ENCODE assay signal across 1 cellular context in genomic region chr15:82640672-82641071, GRCh38.
TF ChIP-seq lines count a peak whose summit lies in the region.

No MANE protein-coding gene starts in this region.

TF ChIP-seq in K562, 482 proteins besides CTCF, POLR2A, EP300 and RAD21 (continued from another document and continues in another):
- no peak for TF ChIP-seq PKNOX1 (IDR thresholded peaks at IDR 0.05)
- TF ChIP-seq SMARCE1 (IDR thresholded peaks at IDR 0.05), result 0 out of 2 replicates have a peak, but pooled peaks have one; percentile 27
- TF ChIP-seq ZNF197 (CRISPR knock-in tag; IDR thresholded peaks at IDR 0.05; ENCODE audit: low read depth), result no peak
- TF ChIP-seq KLF1 (tag; IDR thresholded peaks at IDR 0.05), result no peak
- no peak for TF ChIP-seq NFE2L1 (tag; IDR thresholded peaks at IDR 0.05; ENCODE audit: borderline replicate concordance, low read depth)
- no peak for TF ChIP-seq SRSF3 (IDR thresholded peaks at IDR 0.05; ENCODE audit: insufficient read depth, low read length)
- TF ChIP-seq RFX5 (IDR thresholded peaks at IDR 0.05; ENCODE audit: low read depth, low read length), result no peak
- TF ChIP-seq ZNF444 (CRISPR knock-in tag; IDR thresholded peaks at IDR 0.05), result no peak
- no peak for TF ChIP-seq ZNF592 (IDR thresholded peaks at IDR 0.05)
- no peak for TF ChIP-seq RREB1 (CRISPR knock-in tag; IDR thresholded peaks at IDR 0.05)
- no peak for TF ChIP-seq MAFK (IDR thresholded peaks at IDR 0.05; ENCODE audit: low read length)
- no peak for TF ChIP-seq ZFX (CRISPR knock-in tag; IDR thresholded peaks at IDR 0.05)
- TF ChIP-seq SOX6 (IDR thresholded peaks at IDR 0.05), result no peak
- no peak for TF ChIP-seq REST (CRISPR knock-in tag; IDR thresholded peaks at IDR 0.05; ENCODE audit: low read depth)
- no peak for TF ChIP-seq GATA2 (CRISPR knock-in tag; IDR thresholded peaks at IDR 0.05)
- TF ChIP-seq SMARCA5 (IDR thresholded peaks at IDR 0.05), result no peak
- TF ChIP-seq ZNF324 (CRISPR knock-in tag; IDR thresholded peaks at IDR 0.05), result no peak
- 0 out of 2 replicates have a peak, but pooled peaks have one; percentile 41 for TF ChIP-seq EHMT2 (IDR thresholded peaks at IDR 0.05)
- TF ChIP-seq ETS1 (conservative IDR thresholded peaks at IDR 0.05; ENCODE audit: control insufficient read depth, low read depth, low read length), result no peak
- no peak for TF ChIP-seq ZFP36 (IDR thresholded peaks at IDR 0.05; ENCODE audit: low read depth, low read length, partially characterized antibody)
- TF ChIP-seq GATAD2B (IDR thresholded peaks at IDR 0.05; ENCODE audit: borderline replicate concordance), result no peak
- no peak for TF ChIP-seq GTF2E2 (tag; IDR thresholded peaks at IDR 0.05)
- TF ChIP-seq NCOA6 (IDR thresholded peaks at IDR 0.05), result no peak
- TF ChIP-seq TEAD4 (IDR thresholded peaks at IDR 0.05; ENCODE audit: low read length), result peak; percentile 27; the same call in 1 of the 2 replicates
- no peak for TF ChIP-seq TEAD4 (CRISPR knock-in tag; IDR thresholded peaks at IDR 0.05; ENCODE audit: borderline replicate concordance)
- no peak for TF ChIP-seq KLF16 (IDR thresholded peaks at IDR 0.05)
- no peak for TF ChIP-seq ELF1 (tag; IDR thresholded peaks at IDR 0.05)
- no peak for TF ChIP-seq ZEB2 (IDR thresholded peaks at IDR 0.05)
- no peak for TF ChIP-seq CLOCK (CRISPR knock-in tag; IDR thresholded peaks at IDR 0.05; ENCODE audit: borderline replicate concordance)
- no peak for TF ChIP-seq ZBTB8A (IDR thresholded peaks at IDR 0.05; ENCODE audit: partially characterized antibody)
- TF ChIP-seq IRF1 (CRISPR knock-in tag; IDR thresholded peaks at IDR 0.05; ENCODE audit: borderline replicate concordance), result no peak
- no peak for TF ChIP-seq HMBOX1 (IDR thresholded peaks at IDR 0.05)
- no peak for TF ChIP-seq ATF7 (IDR thresholded peaks at IDR 0.05)
- TF ChIP-seq GABPB2 (CRISPR knock-in tag; conservative IDR thresholded peaks at IDR 0.05), result no peak
- no peak for TF ChIP-seq TFE3 (CRISPR knock-in tag; IDR thresholded peaks at IDR 0.05)
- no peak for TF ChIP-seq BRD9 (IDR thresholded peaks at IDR 0.05; ENCODE audit: low read depth, partially characterized antibody)
- TF ChIP-seq TCF7L2 (IDR thresholded peaks at IDR 0.05; ENCODE audit: low read depth, low read length), result no peak
- TF ChIP-seq DPF2 (IDR thresholded peaks at IDR 0.05), result peak; percentile 44; the same call in 1 of the 2 replicates
- no peak for TF ChIP-seq ZBTB17 (CRISPR knock-in tag; IDR thresholded peaks at IDR 0.05)
- no peak for TF ChIP-seq PCBP2 (IDR thresholded peaks at IDR 0.05; ENCODE audit: low read depth, low read length, poor library complexity, severe bottlenecking)
- TF ChIP-seq RHOXF2B (CRISPR knock-in tag; conservative IDR thresholded peaks at IDR 0.05), result no peak
- TF ChIP-seq MCM5 (IDR thresholded peaks at IDR 0.05; ENCODE audit: low read depth), result no peak
